ENCODE assay signal across 8 cellular contexts in the genomic region with DNA sequence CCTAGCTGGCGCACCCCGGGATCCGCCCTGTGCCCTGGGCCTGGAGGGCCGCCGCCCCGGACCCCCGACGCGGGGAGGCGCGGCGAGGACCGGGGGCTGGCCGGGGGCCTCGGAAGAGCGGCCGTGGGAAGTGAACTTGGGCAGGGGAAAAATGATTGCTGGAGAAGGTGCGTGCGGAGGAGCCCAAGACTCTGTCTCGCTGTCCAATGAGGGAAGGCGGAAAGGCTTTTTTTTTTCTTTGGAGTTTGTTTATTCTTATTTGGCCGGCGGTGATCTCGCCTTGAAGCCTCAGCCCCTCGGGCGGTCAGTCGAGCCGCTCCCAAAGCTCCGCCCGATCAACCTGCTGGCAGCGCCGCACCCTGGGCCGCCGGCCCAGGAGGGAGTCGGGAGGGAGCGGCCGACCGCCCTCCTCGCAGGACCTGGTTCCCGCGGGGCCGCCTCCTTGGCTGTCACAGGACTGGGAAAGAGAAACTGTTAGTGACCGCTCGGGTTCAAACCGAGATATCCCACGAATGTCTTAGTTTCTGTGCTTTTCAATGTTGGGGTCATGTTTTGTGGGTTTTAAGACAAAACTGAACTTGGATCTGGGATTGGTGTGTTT.
DNase-seq lines count a peak whose midpoint lies in the region; TF ChIP-seq lines count a peak whose summit lies in the region.

No MANE protein-coding gene starts in this region.

- peaks cover 6% of the 10 kb centered on the region for H3K36me3 ChIP-seq in effector memory CD4-positive, alpha-beta T cell (ENCODE audit: control insufficient read depth, insufficient read depth, low read length)

- no peak for TF ChIP-seq CTCF in NB4 (IDR thresholded peaks at IDR 0.05; ENCODE audit: low read depth, low read length)

- H3K27me3 ChIP-seq in effector memory CD4-positive, alpha-beta T cell (replicated peaks; ENCODE audit: control insufficient read depth, insufficient read depth, low read length, poor library complexity, severe bottlenecking) = no peaks in the 10 kb centered on the region

- no peaks in the 10 kb centered on the region for H3K9me3 ChIP-seq in effector memory CD4-positive, alpha-beta T cell (ENCODE audit: control insufficient read depth, low read length)

- H3K4me1 ChIP-seq in effector memory CD4-positive, alpha-beta T cell (ENCODE audit: control insufficient read depth, insufficient read depth, low read length, poor library complexity, severe bottlenecking) = no peaks in the 10 kb centered on the region

- peak overlapping the region; percentile 74 for H3K27ac ChIP-seq in effector memory CD4-positive, alpha-beta T cell (ENCODE audit: insufficient read depth, low read length, poor library complexity, severe bottlenecking)

- TF ChIP-seq POLR2A in NB4 (IDR thresholded peaks at IDR 0.05; ENCODE audit: extremely low read depth, insufficient read length) = no peak

- DNase-seq in SHP77 (lab: John Stamatoyannopoulos, UW) = peak; percentile 0 to 5
- DNase-seq in SHP77 treated with DMSO at 0.1 percent for 48 hours (lab: John Stamatoyannopoulos, UW) = no peak
- DNase-seq in NB4 (ENCODE audit: low read depth) = peak; percentile 81
- DNase-seq in activated CD8-positive, alpha-beta memory T cell treated with anti-CD3 and anti-CD28 coated beads for 24 hours = peak; percentile 72
- DNase-seq in effector memory CD4-positive, alpha-beta T cell = peak; percentile 8 to 20 (median 12)
- peak; percentile 87 for DNase-seq in medulla oblongata (ENCODE audit: extremely low spot score)
- DNase-seq in stimulated activated CD8-positive, alpha-beta memory T cell treated with anti-CD3 and anti-CD28 coated beads, Interleukin-12 subunit alpha, Interleukin-12 subunit beta, amount 100 ng/mL, for 4 hours (ENCODE audit: low read depth) = peak; percentile 8
- DNase-seq in NCI-H1694 (lab: John Stamatoyannopoulos, UW) = no peak

- peak overlapping the region; percentile 81 for H3K4me3 ChIP-seq in NB4 (ENCODE audit: low read depth, low read length)
- H3K4me3 ChIP-seq in effector memory CD4-positive, alpha-beta T cell (ENCODE audit: insufficient read depth, low read depth, low read length, poor library complexity, severe bottlenecking) = peak overlapping the region; percentile 71

Comparison
In these comparisons a context has a peak if more than half of its experiments do, and no peak if none do; other contexts are left out.
1. DNase-seq: peak in SHP77 (2 of 2), NB4 (single experiment), activated CD8-positive, alpha-beta memory T cell treated with anti-CD3 and anti-CD28 coated beads for 24 hours (single experiment), effector memory CD4-positive, alpha-beta T cell (3 of 3), medulla oblongata (single experiment) and stimulated activated CD8-positive, alpha-beta memory T cell treated with anti-CD3 and anti-CD28 coated beads, Interleukin-12 subunit alpha, Interleukin-12 subunit beta, amount 100 ng/mL, for 4 hours (single experiment); none in SHP77 treated with DMSO at 0.1 percent for 48 hours (single experiment) and NCI-H1694 (single experiment).